Comparison of ENCODE assay signal across 8 cellular contexts in the genomic region with DNA sequence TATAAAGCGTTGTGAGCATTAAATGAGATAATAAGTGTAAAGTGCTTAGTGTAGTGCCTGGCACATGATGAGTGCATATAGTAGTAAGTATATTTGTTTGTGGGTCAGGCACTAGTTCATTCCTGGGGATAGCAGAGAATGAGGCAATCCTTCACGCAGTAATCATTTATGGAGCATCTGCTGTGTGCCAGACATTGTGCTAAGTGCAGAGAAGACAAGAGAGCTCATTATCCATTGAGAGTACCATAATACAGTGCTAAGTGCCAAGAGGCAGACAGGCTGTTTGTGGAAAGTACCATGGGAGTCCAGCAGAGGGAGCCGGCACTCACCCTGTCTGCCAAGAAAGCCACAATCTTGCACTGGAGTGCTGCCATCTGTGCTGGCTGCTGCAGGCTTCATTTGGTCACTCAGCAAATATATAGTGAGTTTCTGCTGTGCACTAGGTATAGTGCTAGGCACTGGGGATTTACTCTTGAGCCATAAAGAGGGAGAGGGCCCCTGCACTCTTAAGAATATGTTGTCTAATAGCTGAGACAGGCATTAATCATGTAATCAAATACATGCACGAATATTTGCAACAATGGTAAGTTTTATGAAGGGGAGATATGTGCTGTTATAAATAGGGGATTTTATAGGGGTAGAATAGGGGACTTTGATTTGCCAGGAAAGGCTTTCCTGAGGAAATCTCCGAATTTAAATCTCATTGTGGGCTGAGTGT. TPM values are rescaled to one million over a fixed set of nuclear protein-coding genes. Genes with fewer than 3 reads are reported as not detected.
A peak's percentile ranks its signal among the peaks of the same experiment; 100 is the strongest.
DNase-seq lines count a peak whose midpoint lies in the region; ATAC-seq and TF ChIP-seq lines count a peak whose summit lies in the region.

No MANE protein-coding gene starts in this region.

- peak overlapping the region; percentile 6 for H3K4me3 Mint-ChIP-seq in CD4-positive, alpha-beta T cell

- POLR2A ChIA-PET in CD4-positive, alpha-beta T cell (lab: Charles Lee): interaction anchor here (1.1 to 4.4 kb wide), 2 partner anchors 9 to 14 kb away, joined by 3 to 33 read pairs; partner anchors contain the start of genes MROH8 and RPN2

- peak overlapping the region; percentile 21 for H3K27ac Mint-ChIP-seq in CD4-positive, alpha-beta T cell

- peak; percentile 52 to 71 (median 64) for DNase-seq in CD4-positive, alpha-beta T cell
- DNase-seq in H7 (peak; percentile 78), NCI-H2227 (lab: John Stamatoyannopoulos, UW; ENCODE audit: unreplicated experiment) (peak; percentile 83), T47D (ENCODE audit: low read depth in 1 of 2, low spot score in 1 of 2) (peak; percentile 83 to 91), islet precursor cell (peak; percentile 91)
- peak; percentile 32 to 52 for DNase-seq in stimulated activated CD4-positive, alpha-beta T cell treated with anti-CD3 and anti-CD28 coated beads, Interleukin-1b, Interleukin-23, amount 100 ng/mL, for 1 hour (ENCODE audit: low read depth in 2 of 2)

- TF ChIP-seq CTCF in CD4-positive, alpha-beta T cell (IDR thresholded peaks at IDR 0.05): peak; percentile 89
- TF ChIP-seq CTCF in WI38 (IDR thresholded peaks at IDR 0.05; ENCODE audit: low read depth, low read length): peak; percentile 98

- in situ Hi-C loops in T47D (cut with HindIII; ENCODE audit: low pct_unique_long_range_greater_than_20kb, low sequenced_read_pairs): no loop called here

- H3K36me3 ChIP-seq in H7 (replicated peaks; ENCODE audit: control insufficient read depth, insufficient read depth, low read length): peaks cover 7% of the 10 kb centered on the region

- intact Hi-C loops in CD4-positive, alpha-beta T cell (cut with DNase I, micrococcal nuclease): loop anchor here in 1 of 2 experiments (2.0 kb wide), 1 partner anchor 193 kb away; no protein-coding TSS in a partner anchor

- peaks cover 66% of the 10 kb centered on the region for H3K36me3 Mint-ChIP-seq in CD4-positive, alpha-beta T cell (ENCODE audit: low read depth)

- H3K4me3 ChIP-seq in H7 (ENCODE audit: insufficient read depth, low read depth, low read length): no peak overlapping the region
- H3K4me3 ChIP-seq in WI38 (ENCODE audit: low read depth, low read length): no peak overlapping the region

- peaks cover 69% of the 10 kb centered on the region for H3K4me1 Mint-ChIP-seq in CD4-positive, alpha-beta T cell (ENCODE audit: low read depth)

- ATAC-seq in CD4-positive, alpha-beta T cell (ENCODE audit: poor library complexity): peak; percentile 80
- ATAC-seq in HG02840 (IDR thresholded peaks at IDR 0.05; ENCODE audit: low FRiP score, unreplicated experiment): no peak

- H3K9me3 Mint-ChIP-seq in CD4-positive, alpha-beta T cell: no peaks in the 10 kb centered on the region

- no peaks in the 10 kb centered on the region for H3K27me3 ChIP-seq in CD4-positive, alpha-beta T cell (ENCODE audit: control insufficient read depth, insufficient read depth, low read length)
- no peaks in the 10 kb centered on the region for H3K27me3 ChIP-seq in H7 (ENCODE audit: control insufficient read depth, insufficient read depth, low read length)

- H3K9me3 ChIP-seq in CD4-positive, alpha-beta T cell (ENCODE audit: control insufficient read depth, low read length): no peaks in the 10 kb centered on the region

- H3K27ac ChIP-seq in CD4-positive, alpha-beta T cell (ENCODE audit: low read depth, low read length): no peak overlapping the region

- CTCF ChIA-PET in CD4-positive, alpha-beta T cell (lab: Charles Lee): interaction anchor here (0.5 to 3.0 kb wide), 8 partner anchors 9 to 341 kb away, joined by 3 to 27 read pairs (median 4); partner anchors contain the start of genes MROH8 and RPN2

- no peaks in the 10 kb centered on the region for H3K27me3 Mint-ChIP-seq in CD4-positive, alpha-beta T cell

RNA-seq across cellular contexts. Expression of gene MROH8, which starts 12.9 kb away (rescaled TPM):
- 1 to 10 TPM; 1.1 to 1.2 TPM for total RNA-seq in CD4-positive, alpha-beta T cell
- total RNA-seq in H7 (2014; rRNA removed; shearing (Covaris generic)): 1.1 and 1.3 TPM in 2 replicates

RNA-seq across cellular contexts. Expression of gene RPN2, which starts 13.2 kb away (rescaled TPM):
- 10 to 100 TPM; 62.8 to 65.8 TPM for total RNA-seq in CD4-positive, alpha-beta T cell
- 321 and 352 TPM in 2 replicates for total RNA-seq in H7 (2014; rRNA removed; shearing (Covaris generic))
